1 cellular context compared by ENCODE assay signal in the genomic region with DNA sequence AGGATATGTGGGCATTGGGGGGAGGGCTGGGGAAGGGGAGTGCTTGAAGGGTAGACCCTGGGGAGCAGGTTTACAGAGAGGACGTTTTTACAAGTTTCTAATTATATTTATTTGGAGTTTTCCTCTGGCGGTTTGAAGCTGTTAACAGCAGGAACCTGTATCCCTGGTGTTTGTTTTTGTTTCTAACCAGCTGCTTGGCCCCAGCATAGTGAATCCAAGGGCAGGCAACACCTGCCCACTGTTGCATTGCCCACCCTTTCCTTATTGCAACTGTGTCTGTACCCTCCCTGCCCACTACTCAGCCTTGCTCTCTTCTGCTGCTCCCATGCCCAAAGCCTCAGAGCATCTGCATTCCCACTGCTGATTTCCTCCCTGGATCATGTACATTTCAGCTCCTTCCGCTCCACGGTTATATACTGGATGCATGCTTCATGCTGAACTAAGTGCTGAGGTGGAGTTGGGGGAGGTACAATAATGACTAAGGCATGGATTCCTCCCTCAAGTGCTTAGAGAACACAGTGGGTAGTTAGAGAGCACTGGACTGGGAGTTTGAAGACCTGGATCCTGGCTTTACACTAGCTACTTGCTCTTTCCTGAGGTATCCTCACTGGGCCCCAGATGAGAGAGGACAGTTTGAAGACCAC.
TF ChIP-seq lines count a peak whose summit lies in the region.

No MANE protein-coding gene starts in this region.

TF ChIP-seq in IMR-90, 13 proteins besides CTCF, POLR2A, EP300 and RAD21 (continued from another document):
- TF ChIP-seq USF2 (IDR thresholded peaks at IDR 0.05; ENCODE audit: low read depth, low read length) (no peak), MAZ (IDR thresholded peaks at IDR 0.05; ENCODE audit: borderline replicate concordance, low read depth, low read length) (no peak), CEBPB (IDR thresholded peaks at IDR 0.05; ENCODE audit: low read depth, low read length) (no peak), BHLHE40 (IDR thresholded peaks at IDR 0.05; ENCODE audit: low read depth, low read length) (no peak), NFE2L2 (IDR thresholded peaks at IDR 0.05; ENCODE audit: low read depth, low read length) (no peak), RCOR1 (IDR thresholded peaks at IDR 0.05; ENCODE audit: insufficient replicate concordance, low read length) (no peak), CHD1 (IDR thresholded peaks at IDR 0.05; ENCODE audit: low read depth, low read length) (no peak), ELK1 (IDR thresholded peaks at IDR 0.05; ENCODE audit: borderline replicate concordance, low read depth, low read length) (no peak), MXI1 (IDR thresholded peaks at IDR 0.05; ENCODE audit: borderline replicate concordance, low read depth, low read length) (no peak), SMC3 (IDR thresholded peaks at IDR 0.05; ENCODE audit: low read depth, low read length) (no peak), MAFK (IDR thresholded peaks at IDR 0.05; ENCODE audit: low read depth, low read length) (no peak), FOS (IDR thresholded peaks at IDR 0.05; ENCODE audit: low read depth, low read length) (no peak)
